ENCODE assay signal across 20 cellular contexts in the genomic region with DNA sequence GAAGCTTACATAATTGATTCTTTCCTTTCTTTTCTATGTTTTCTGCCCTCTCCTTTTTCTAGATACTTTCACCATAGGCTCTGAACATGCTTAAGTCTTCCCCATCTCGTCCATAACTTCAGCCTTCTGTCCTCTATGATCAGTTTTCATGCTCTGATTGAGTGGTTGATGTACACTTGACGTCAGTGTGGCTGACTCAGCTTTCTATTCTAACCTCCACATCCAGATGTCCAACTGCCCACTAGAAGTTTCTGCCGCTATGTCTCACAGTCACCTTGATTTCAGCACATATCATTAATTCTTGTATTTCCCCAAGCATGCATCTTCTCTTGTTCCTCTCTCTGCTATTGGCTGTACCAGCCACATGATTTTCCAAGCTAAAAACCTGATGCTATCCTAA. TPM values are rescaled to one million over a fixed set of nuclear protein-coding genes. Genes with fewer than 3 reads are reported as not detected.
DNase-seq lines count a peak whose midpoint lies in the region; ATAC-seq, FAIRE-seq and TF ChIP-seq lines count a peak whose summit lies in the region.
"Had no signal": no experiment of that assay in that cellular context is flagged by ENCODE, and none has a peak within 500 bp of the region (broad histone marks: within the 10 kb centered on the region; RNA-seq: fewer than 3 reads in every experiment).

No MANE protein-coding gene starts in this region.

- no peaks in the 10 kb centered on the region for H3K4me1 ChIP-seq in astrocyte (ENCODE audit: insufficient read depth, low read length)

- peaks cover 25% of the 10 kb centered on the region for H3K4me1 Mint-ChIP-seq in activated naive CD8-positive, alpha-beta T cell treated with anti-CD3 and anti-CD28 coated beads, Interleukin-2, amount 50 U/mL, for 24 hours
- H3K4me1 Mint-ChIP-seq in activated naive CD8-positive, alpha-beta T cell treated with anti-CD3 and anti-CD28 coated beads for 36 hours = peaks cover 10% of the 10 kb centered on the region
- H3K4me1 Mint-ChIP-seq in astrocyte (ENCODE audit: low read depth, unreplicated experiment) = peaks cover 1% of the 10 kb centered on the region
- peaks cover 37 to 51% of the 10 kb centered on the region in 2 donors for H3K4me1 Mint-ChIP-seq in stimulated activated naive B cell treated with anti-CD40 and anti-IgM and Interleukin-4, amounts not matched to agents 10 μg/mL and 1 μg/mL and 100 μg/mL, for 72 hours
- H3K4me1 Mint-ChIP-seq: CD4-positive, alpha-beta memory T cell had no signal

- no peak overlapping the region for H3K4me3 ChIP-seq in astrocyte (ENCODE audit: insufficient read depth, low read depth, low read length)

- H3K36me3 Mint-ChIP-seq in activated naive CD8-positive, alpha-beta T cell treated with anti-CD3 and anti-CD28 coated beads, Interleukin-2, amount 50 U/mL, for 24 hours (ENCODE audit: low read depth) = peaks cover 2% of the 10 kb centered on the region
- no peaks in the 10 kb centered on the region for H3K36me3 Mint-ChIP-seq in activated naive CD8-positive, alpha-beta T cell treated with anti-CD3 and anti-CD28 coated beads for 36 hours
- no peaks in the 10 kb centered on the region for H3K36me3 Mint-ChIP-seq in astrocyte (ENCODE audit: low read depth, unreplicated experiment)
- H3K36me3 Mint-ChIP-seq in stimulated activated naive B cell treated with anti-CD40 and anti-IgM and Interleukin-4, amounts not matched to agents 10 μg/mL and 1 μg/mL and 100 μg/mL, for 72 hours = peaks cover 12 to 46% of the 10 kb centered on the region in 2 donors
- H3K36me3 Mint-ChIP-seq: CD4-positive, alpha-beta memory T cell had no signal

- DNase-seq in activated naive CD8-positive, alpha-beta T cell treated with anti-CD3 and anti-CD28 coated beads, Interleukin-2, amount 50 U/mL, for 24 hours = no peak
- no peak for DNase-seq in activated naive CD8-positive, alpha-beta T cell treated with anti-CD3 and anti-CD28 coated beads for 36 hours
- DNase-seq in astrocyte (ENCODE audit: low read depth) (peak; percentile 52), SW 1271 (lab: John Stamatoyannopoulos, UW) (no peak)
- peak; percentile 36 for DNase-seq in stimulated activated naive B cell treated with anti-CD40 and anti-IgM and Interleukin-4, amounts not matched to agents 10 μg/mL and 1 μg/mL and 100 μg/mL, for 72 hours
- DNase-seq: 8988T; Calu3; CD4-positive, alpha-beta memory T cell; GDM1; NCI-H1048; NCI-H1694; NCI-H524 treated with DMSO at 0.1 percent for 48 hours; SHP77; SK-N-SH; T-helper 1 cell had no signal

- no peak overlapping the region for H3K9ac ChIP-seq in astrocyte (ENCODE audit: low read length)
- H3K9ac ChIP-seq: KMS-11, SK-N-SH had no signal

- no peaks in the 10 kb centered on the region for H3K9me3 ChIP-seq in astrocyte (ENCODE audit: insufficient read depth, low read depth, low read length)

- H3K27me3 Mint-ChIP-seq in activated naive CD8-positive, alpha-beta T cell treated with anti-CD3 and anti-CD28 coated beads, Interleukin-2, amount 50 U/mL, for 24 hours = peaks cover 4% of the 10 kb centered on the region
- H3K27me3 Mint-ChIP-seq in activated naive CD8-positive, alpha-beta T cell treated with anti-CD3 and anti-CD28 coated beads for 36 hours = peaks cover 30% of the 10 kb centered on the region
- no peaks in the 10 kb centered on the region for H3K27me3 Mint-ChIP-seq in astrocyte (ENCODE audit: low read depth, unreplicated experiment)
- no peaks in the 10 kb centered on the region for H3K27me3 Mint-ChIP-seq in stimulated activated naive B cell treated with anti-CD40 and anti-IgM and Interleukin-4, amounts not matched to agents 10 μg/mL and 1 μg/mL and 100 μg/mL, for 72 hours

- H3K4me3 Mint-ChIP-seq in activated naive CD8-positive, alpha-beta T cell treated with anti-CD3 and anti-CD28 coated beads, Interleukin-2, amount 50 U/mL, for 24 hours = no peak overlapping the region
- no peak overlapping the region for H3K4me3 Mint-ChIP-seq in activated naive CD8-positive, alpha-beta T cell treated with anti-CD3 and anti-CD28 coated beads for 36 hours
- no peak overlapping the region for H3K4me3 Mint-ChIP-seq in astrocyte (ENCODE audit: unreplicated experiment)
- H3K4me3 Mint-ChIP-seq in stimulated activated naive B cell treated with anti-CD40 and anti-IgM and Interleukin-4, amounts not matched to agents 10 μg/mL and 1 μg/mL and 100 μg/mL, for 72 hours = peak overlapping the region; percentile 14 to 48
- H3K4me3 Mint-ChIP-seq: CD4-positive, alpha-beta memory T cell had no signal

- no peak for ATAC-seq in activated naive CD8-positive, alpha-beta T cell treated with anti-CD3 and anti-CD28 coated beads, Interleukin-2, amount 50 U/mL, for 24 hours
- ATAC-seq in HG02938 (IDR thresholded peaks at IDR 0.05; ENCODE audit: unreplicated experiment) (peak; percentile 75), HG03196 (IDR thresholded peaks at IDR 0.05; ENCODE audit: unreplicated experiment) (no peak), HG03469 (IDR thresholded peaks at IDR 0.05; ENCODE audit: unreplicated experiment) (no peak)
- ATAC-seq in stimulated activated naive B cell treated with anti-CD40 and anti-IgM and Interleukin-4, amounts not matched to agents 10 μg/mL and 1 μg/mL and 100 μg/mL, for 72 hours (replicated peaks) = peak; percentile 26 to 47

- H3K27me3 ChIP-seq in astrocyte (ENCODE audit: insufficient read depth, low read length) = no peaks in the 10 kb centered on the region

- FAIRE-seq in astrocyte (lab: Jason Lieb, UNC) = no peak
- FAIRE-seq: H1 had no signal

- peaks cover 85% of the 10 kb centered on the region for H3K79me2 ChIP-seq in astrocyte (ENCODE audit: insufficient read depth, low read length)

- H2AFZ ChIP-seq in astrocyte (ENCODE audit: low read depth, low read length) = no peak overlapping the region

- H4K20me1 ChIP-seq in astrocyte (ENCODE audit: insufficient read depth, low read length) = peaks cover 40% of the 10 kb centered on the region

- no peak for TF ChIP-seq CTCF in astrocyte (IDR thresholded peaks at IDR 0.05; ENCODE audit: insufficient read depth, low read depth, low read length)

- no peak overlapping the region for H3K4me2 ChIP-seq in astrocyte (ENCODE audit: low read length)
- H3K4me2 ChIP-seq: KMS-11, SK-N-SH had no signal

- peak overlapping the region; percentile 54 for H3K27ac Mint-ChIP-seq in activated naive CD8-positive, alpha-beta T cell treated with anti-CD3 and anti-CD28 coated beads, Interleukin-2, amount 50 U/mL, for 24 hours
- H3K27ac Mint-ChIP-seq in activated naive CD8-positive, alpha-beta T cell treated with anti-CD3 and anti-CD28 coated beads for 36 hours = no peak overlapping the region
- no peak overlapping the region for H3K27ac Mint-ChIP-seq in astrocyte (ENCODE audit: unreplicated experiment)
- peak overlapping the region; percentile 79 for H3K27ac Mint-ChIP-seq in stimulated activated naive B cell treated with anti-CD40 and anti-IgM and Interleukin-4, amounts not matched to agents 10 μg/mL and 1 μg/mL and 100 μg/mL, for 72 hours
- H3K27ac Mint-ChIP-seq: CD4-positive, alpha-beta memory T cell had no signal

- H3K27ac ChIP-seq in astrocyte (ENCODE audit: low read depth, low read length) = no peak overlapping the region
- H3K27ac ChIP-seq: KMS-11 had no signal

- H3K9me3 Mint-ChIP-seq in activated naive CD8-positive, alpha-beta T cell treated with anti-CD3 and anti-CD28 coated beads, Interleukin-2, amount 50 U/mL, for 24 hours = peaks cover 3% of the 10 kb centered on the region
- no peaks in the 10 kb centered on the region for H3K9me3 Mint-ChIP-seq in activated naive CD8-positive, alpha-beta T cell treated with anti-CD3 and anti-CD28 coated beads for 36 hours
- no peaks in the 10 kb centered on the region for H3K9me3 Mint-ChIP-seq in astrocyte (ENCODE audit: unreplicated experiment)
- H3K9me3 Mint-ChIP-seq in stimulated activated naive B cell treated with anti-CD40 and anti-IgM and Interleukin-4, amounts not matched to agents 10 μg/mL and 1 μg/mL and 100 μg/mL, for 72 hours = peaks cover 0 to 3% of the 10 kb centered on the region in 2 donors
- H3K9me3 Mint-ChIP-seq: CD4-positive, alpha-beta memory T cell had no signal

- no peaks in the 10 kb centered on the region for H3K36me3 ChIP-seq in astrocyte (ENCODE audit: insufficient read depth, low read length)

RNA-seq across cellular contexts. Expression of a gene that starts 15.0 kb away (rescaled TPM):
- total RNA-seq in activated naive CD8-positive, alpha-beta T cell treated with anti-CD3 and anti-CD28 coated beads for 36 hours = 1 to 10 TPM in 1 of 2 experiments, under 1 TPM in 1; 0.92 to 1.6 TPM
- 26.7 and 30.2 TPM in 2 replicates for total RNA-seq in astrocyte

Comparison
In these comparisons a context has a peak if more than half of its experiments do, and no peak if none do; other contexts are left out.
1. H3K27ac Mint-ChIP-seq: peak in activated naive CD8-positive, alpha-beta T cell treated with anti-CD3 and anti-CD28 coated beads, Interleukin-2, amount 50 U/mL, for 24 hours (single experiment) and stimulated activated naive B cell treated with anti-CD40 and anti-IgM and Interleukin-4, amounts not matched to agents 10 μg/mL and 1 μg/mL and 100 μg/mL, for 72 hours (single experiment); none in activated naive CD8-positive, alpha-beta T cell treated with anti-CD3 and anti-CD28 coated beads for 36 hours (single experiment) and astrocyte (single experiment).
2. ATAC-seq: peak in HG02938 (single experiment) and stimulated activated naive B cell treated with anti-CD40 and anti-IgM and Interleukin-4, amounts not matched to agents 10 μg/mL and 1 μg/mL and 100 μg/mL, for 72 hours (2 of 2); none in activated naive CD8-positive, alpha-beta T cell treated with anti-CD3 and anti-CD28 coated beads, Interleukin-2, amount 50 U/mL, for 24 hours (single experiment), HG03196 (single experiment) and HG03469 (single experiment).
3. DNase-seq: peak in astrocyte (single experiment) and stimulated activated naive B cell treated with anti-CD40 and anti-IgM and Interleukin-4, amounts not matched to agents 10 μg/mL and 1 μg/mL and 100 μg/mL, for 72 hours (single experiment); none in activated naive CD8-positive, alpha-beta T cell treated with anti-CD3 and anti-CD28 coated beads, Interleukin-2, amount 50 U/mL, for 24 hours (single experiment), activated naive CD8-positive, alpha-beta T cell treated with anti-CD3 and anti-CD28 coated beads for 36 hours (single experiment) and SW 1271 (0 of 2).
4. H3K4me3 Mint-ChIP-seq: peak in stimulated activated naive B cell treated with anti-CD40 and anti-IgM and Interleukin-4, amounts not matched to agents 10 μg/mL and 1 μg/mL and 100 μg/mL, for 72 hours (2 of 2); none in activated naive CD8-positive, alpha-beta T cell treated with anti-CD3 and anti-CD28 coated beads, Interleukin-2, amount 50 U/mL, for 24 hours (single experiment), activated naive CD8-positive, alpha-beta T cell treated with anti-CD3 and anti-CD28 coated beads for 36 hours (single experiment) and astrocyte (single experiment).
5. RNA of a gene that starts 15.0 kb away (total RNA-seq): 26.7 to 30.2 TPM in astrocyte; 0.92 to 1.6 TPM in activated naive CD8-positive, alpha-beta T cell treated with anti-CD3 and anti-CD28 coated beads for 36 hours; every median in the first group is over 10 times any median in the second.